8 cellular contexts compared by ENCODE assay signal in genomic region chr20:35772563-35773058, GRCh38. TPM values are rescaled to one million over a fixed set of nuclear protein-coding genes. Genes with fewer than 3 reads are reported as not detected.
DNase-seq lines count a peak whose midpoint lies in the region; ATAC-seq, FAIRE-seq and TF ChIP-seq lines count a peak whose summit lies in the region.

No MANE protein-coding gene starts in this region.

- no peaks in the 10 kb centered on the region for H3K27me3 ChIP-seq in SK-N-SH (ENCODE audit: insufficient read depth)
- no peaks in the 10 kb centered on the region for H3K27me3 ChIP-seq in keratinocyte (ENCODE audit: control insufficient read depth, extremely low read depth, insufficient read depth, low read length)
- no peaks in the 10 kb centered on the region for H3K27me3 ChIP-seq in suprapubic skin

- 22% methylated on average over 8 of the region's 8 CpGs for WGBS in SK-N-SH (ENCODE audit: low lambda C conversion rate)
- WGBS in suprapubic skin = 13% methylated on average over 8 of the region's 8 CpGs

- H3K27ac Mint-ChIP-seq in activated naive CD8-positive, alpha-beta T cell treated with anti-CD3 and anti-CD28 coated beads, Interleukin-2, amount 50 U/mL, for 24 hours = peak overlapping the region; percentile 87

- H3K36me3 ChIP-seq in SK-N-SH (replicated peaks in 1 of 2; ENCODE audit: control insufficient read depth in 1 of 2, insufficient read depth in 2 of 2, low read length in 1 of 2) (peaks cover 0 to 6% of the 10 kb centered on the region in 2 experiments), keratinocyte (ENCODE audit: control insufficient read depth in 2 of 2, extremely low read depth in 1 of 2, insufficient read depth in 2 of 2, low read length in 2 of 2) (peaks cover 2 to 4% of the 10 kb centered on the region in 2 experiments), suprapubic skin (peaks cover 7% of the 10 kb centered on the region)

- CTCF ChIA-PET in SK-N-SH (lab: Yijun Ruan, JAX) (interaction anchor here (1.2 to 2.5 kb wide), 3 partner anchors 29 to 182 kb away, joined by 6 to 12 read pairs (median 9); partner anchors contain the start of genes RBM39 and SCAND1), HEK293T (lab: Yijun Ruan, JAX) (interaction anchor here (1.3 kb wide), 1 partner anchor 182 kb away, joined by 4 read pairs; the partner anchor contains the start of gene SCAND1)

- H3F3A ChIP-seq in SK-N-SH (replicated peaks; ENCODE audit: insufficient read depth) = peaks cover 19% of the 10 kb centered on the region

- H3K4me1 ChIP-seq in SK-N-SH (ENCODE audit: control insufficient read depth in 1 of 2, insufficient read depth in 2 of 2, low read depth in 1 of 2, low read length in 1 of 2) (peaks cover 21 to 28% of the 10 kb centered on the region in 2 experiments; a peak in 3 of 4 replicates), keratinocyte (ENCODE audit: control insufficient read depth, extremely low read depth, insufficient read depth, low read length) (peaks cover 45% of the 10 kb centered on the region), suprapubic skin (peaks cover 70% of the 10 kb centered on the region)

- H3K27ac ChIP-seq in SK-N-SH (ENCODE audit: low read depth in 2 of 2, low read length in 1 of 2) (peak overlapping the region; percentile 58 to 66; a peak in 3 of 4 replicates), keratinocyte (ENCODE audit: control insufficient read depth, insufficient read depth, low read length) (peak overlapping the region; percentile 90), suprapubic skin (peak overlapping the region; percentile 91)

- TF ChIP-seq RAD21 in SK-N-SH (IDR thresholded peaks at IDR 0.05; ENCODE audit: low read length) = no peak

- peak overlapping the region; percentile 75 to 91 for H3K4me3 ChIP-seq in SK-N-SH (ENCODE audit: low read depth in 2 of 2, low read length in 1 of 2)
- peak overlapping the region; percentile 71 to 97 (median 77) for H3K4me3 ChIP-seq in keratinocyte (ENCODE audit: control insufficient read depth in 2 of 3, extremely low read depth in 1 of 3, insufficient read depth in 2 of 3, low read depth in 1 of 3, low read length in 3 of 3)
- H3K4me3 ChIP-seq in suprapubic skin = peak overlapping the region; percentile 78

- TF ChIP-seq POLR2A in suprapubic skin (IDR thresholded peaks at IDR 0.05) = no peak

- no peak for FAIRE-seq in keratinocyte (lab: Jason Lieb, UNC)

- H4K20me1 ChIP-seq in SK-N-SH (ENCODE audit: insufficient read depth) (peaks cover 8% of the 10 kb centered on the region; the same call in 1 of the 2 replicates), keratinocyte (ENCODE audit: control insufficient read depth, extremely low read depth, insufficient read depth, low read length) (no peaks in the 10 kb centered on the region)

- H3K9me3 Mint-ChIP-seq in activated naive CD8-positive, alpha-beta T cell treated with anti-CD3 and anti-CD28 coated beads, Interleukin-2, amount 50 U/mL, for 24 hours = peaks cover 7% of the 10 kb centered on the region

- H3K9me1 ChIP-seq in keratinocyte (ENCODE audit: control insufficient read depth, extremely low read depth, insufficient read depth, low read length) = no peaks in the 10 kb centered on the region

- dilution Hi-C loops in keratinocyte (cut with MboI; ENCODE audit: extremely low pct_ligation_motif_present, low sequenced_read_pairs) = no loop called here

- peaks cover 76% of the 10 kb centered on the region for H3K4me1 Mint-ChIP-seq in activated naive CD8-positive, alpha-beta T cell treated with anti-CD3 and anti-CD28 coated beads, Interleukin-2, amount 50 U/mL, for 24 hours

- H3K4me2 ChIP-seq in SK-N-SH (peak overlapping the region; percentile 94), keratinocyte (ENCODE audit: control insufficient read depth, extremely low read depth, insufficient read depth, low read depth, low read length) (peak overlapping the region; percentile 72)

- H3K79me2 ChIP-seq in SK-N-SH (ENCODE audit: insufficient read depth) (peaks cover 55% of the 10 kb centered on the region), keratinocyte (ENCODE audit: control insufficient read depth, insufficient read depth, low read length) (peaks cover 51% of the 10 kb centered on the region)

- POLR2A ChIA-PET in SK-N-SH (lab: Yijun Ruan, JAX) = interaction anchor here (2.6 kb wide), 1 partner anchor 30 kb away, joined by 36 read pairs; the partner anchor contains the start of gene RBM39
- POLR2A ChIA-PET in HEK293T (lab: Yijun Ruan, JAX) = interaction anchor here (1.7 to 2.5 kb wide), 3 partner anchors 12 to 111 kb away, joined by 5 to 53 read pairs (median 11); partner anchors contain the start of gene RBM39

- H2AFZ ChIP-seq in SK-N-SH (ENCODE audit: low read depth) = no peak overlapping the region
- no peak overlapping the region for H2AFZ ChIP-seq in keratinocyte (ENCODE audit: control insufficient read depth, low read length)

- peak overlapping the region; percentile 87 for H3K4me3 Mint-ChIP-seq in activated naive CD8-positive, alpha-beta T cell treated with anti-CD3 and anti-CD28 coated beads, Interleukin-2, amount 50 U/mL, for 24 hours

- TF ChIP-seq CTCF in SK-N-SH (IDR thresholded peaks at IDR 0.05) = no peak
- TF ChIP-seq CTCF in keratinocyte (optimal IDR thresholded peaks at IDR 0.05 in 1 of 3, IDR thresholded peaks at IDR 0.05 in 1 of 3, conservative IDR thresholded peaks at IDR 0.05 in 1 of 3; ENCODE audit: extremely low read depth in 1 of 3, insufficient read depth in 2 of 3, low read length in 3 of 3) = no peak
- TF ChIP-seq CTCF in suprapubic skin (IDR thresholded peaks at IDR 0.05) = no peak

- no peaks in the 10 kb centered on the region; the same call in 1 of the 2 replicates for H3K9me3 ChIP-seq in SK-N-SH
- H3K9me3 ChIP-seq in keratinocyte (ENCODE audit: control insufficient read depth, low read depth, low read length) = no peaks in the 10 kb centered on the region
- no peaks in the 10 kb centered on the region for H3K9me3 ChIP-seq in suprapubic skin

- no peak for ATAC-seq in SK-N-SH treated with all-trans-retinoic acid at 6 μM for 48 hours
- no peak for ATAC-seq in activated naive CD8-positive, alpha-beta T cell treated with anti-CD3 and anti-CD28 coated beads, Interleukin-2, amount 50 U/mL, for 24 hours
- no peak for ATAC-seq in HG02973 (IDR thresholded peaks at IDR 0.05; ENCODE audit: unreplicated experiment)

- DNase-seq in SK-N-SH (no peak), keratinocyte (ENCODE audit: low read depth, low spot score) (no peak), suprapubic skin (ENCODE audit: low spot score in 2 of 2) (no peak), HEK293T (ENCODE audit: extremely low spot score) (no peak), kidney tubule cell (ENCODE audit: low spot score) (no peak)
- DNase-seq in activated naive CD8-positive, alpha-beta T cell treated with anti-CD3 and anti-CD28 coated beads, Interleukin-2, amount 50 U/mL, for 24 hours = no peak

- TF ChIP-seq EP300 in SK-N-SH (IDR thresholded peaks at IDR 0.05; ENCODE audit: borderline replicate concordance in 1 of 2, low read depth in 1 of 2, low read length in 1 of 2) (no peak), suprapubic skin (IDR thresholded peaks at IDR 0.05) (no peak)

- peaks cover 26% of the 10 kb centered on the region for H3K36me3 Mint-ChIP-seq in activated naive CD8-positive, alpha-beta T cell treated with anti-CD3 and anti-CD28 coated beads, Interleukin-2, amount 50 U/mL, for 24 hours (ENCODE audit: low read depth)

- H3K9ac ChIP-seq in SK-N-SH (peak overlapping the region; percentile 86), keratinocyte (ENCODE audit: control insufficient read depth, extremely low read depth, insufficient read depth, low read length) (peak overlapping the region; percentile 95)

- no peaks in the 10 kb centered on the region for H3K27me3 Mint-ChIP-seq in activated naive CD8-positive, alpha-beta T cell treated with anti-CD3 and anti-CD28 coated beads, Interleukin-2, amount 50 U/mL, for 24 hours

- H3K9me2 ChIP-seq in SK-N-SH = no peaks in the 10 kb centered on the region

TF ChIP-seq in SK-N-SH, 30 proteins besides CTCF, POLR2A, EP300 and RAD21 (continues in another document):
- no peak for TF ChIP-seq FOSL2 (IDR thresholded peaks at IDR 0.05; ENCODE audit: borderline replicate concordance, low read depth)
- TF ChIP-seq SIN3A (IDR thresholded peaks at IDR 0.05; ENCODE audit: borderline replicate concordance, low read depth, low read length) = no peak
- no peak for TF ChIP-seq GABPA (IDR thresholded peaks at IDR 0.05; ENCODE audit: low read depth)

TF ChIP-seq in SK-N-SH treated with all-trans-retinoic acid at 6 μM for 48 hours, 23 proteins besides CTCF, POLR2A, EP300 and RAD21 (continues in another document):
- TF ChIP-seq RARB (CRISPR knock-in tag; IDR thresholded peaks at IDR 0.05) (no peak), SNAI2 (CRISPR knock-in tag; IDR thresholded peaks at IDR 0.05) (no peak), TCF4 (CRISPR knock-in tag; IDR thresholded peaks at IDR 0.05; ENCODE audit: borderline replicate concordance) (no peak)

TF ChIP-seq in HEK293T, 16 proteins besides CTCF, POLR2A, EP300 and RAD21 (continues in another document):
- no peak for TF ChIP-seq LEF1 (IDR thresholded peaks at IDR 0.05; ENCODE audit: borderline replicate concordance)

RNA-seq across cellular contexts. Expression of gene PHF20, which starts 0.8 kb away (rescaled TPM):
- polyA plus RNA-seq in SK-N-SH (2012; rRNA removed) (23.8 and 24.9 TPM in 2 replicates), keratinocyte (23.2 to 31.9 TPM (median 27.6 TPM) in 3 replicates)
- polyA plus RNA-seq in SK-N-SH (2012; cell fraction: cytosol; rRNA removed) = 26.8 and 37.3 TPM in 2 replicates
- 20.1 and 21.0 TPM in 2 replicates for polyA plus RNA-seq in SK-N-SH (2012; cell fraction: nucleus; rRNA removed)
- polyA plus RNA-seq in keratinocyte (2011; ENCODE audit: low read depth) = 12.7 TPM
- 24.3 and 33.4 TPM in 2 replicates for polyA plus RNA-seq in keratinocyte (2011; cell fraction: cytosol; rRNA removed)
- polyA plus RNA-seq in keratinocyte (2011; cell fraction: nucleus; rRNA removed) = 31.5 and 35.0 TPM in 2 replicates
- 22.6 and 28.9 TPM in 2 replicates for polyA plus RNA-seq in keratinocyte (2012; ENCODE audit: low replicate concordance)
- polyA minus RNA-seq in keratinocyte = 28.6 to 47.9 TPM (median 43.4 TPM) in 3 replicates
- 12.9 TPM for polyA minus RNA-seq in keratinocyte (2011; cell fraction: cytosol; rRNA and poly(A)+ RNA removed)
- 21.7 and 45.1 TPM in 2 replicates for polyA minus RNA-seq in keratinocyte (2011; cell fraction: nucleus; rRNA and poly(A)+ RNA removed)
- total RNA-seq in suprapubic skin = 10 to 100 TPM; 44.2 to 60.6 (median 47.3) TPM

RNA-seq across cellular contexts. Expression of gene RBM39, which starts 30.6 kb away (rescaled TPM):
- polyA plus RNA-seq in SK-N-SH (2012; rRNA removed) (68.4 and 98.4 TPM in 2 replicates), keratinocyte (37.4 to 146 TPM (median 139 TPM) in 3 replicates)
- polyA plus RNA-seq in SK-N-SH (2012; cell fraction: cytosol; rRNA removed) = 48.8 and 64.8 TPM in 2 replicates
- polyA plus RNA-seq in SK-N-SH (2012; cell fraction: nucleus; rRNA removed) = 244 and 457 TPM in 2 replicates
- 675 TPM for polyA plus RNA-seq in keratinocyte (2011; ENCODE audit: low read depth)
- polyA plus RNA-seq in keratinocyte (2011; cell fraction: cytosol; rRNA removed) = 31.9 and 57.7 TPM in 2 replicates
- 278 and 326 TPM in 2 replicates for polyA plus RNA-seq in keratinocyte (2011; cell fraction: nucleus; rRNA removed)
- 116 and 255 TPM in 2 replicates for polyA plus RNA-seq in keratinocyte (2012; ENCODE audit: low replicate concordance)
- 55.9 to 170 TPM (median 84.2 TPM) in 3 replicates for polyA minus RNA-seq in keratinocyte
- polyA minus RNA-seq in keratinocyte (2011; cell fraction: cytosol; rRNA and poly(A)+ RNA removed) = 38.6 TPM
- 128 and 215 TPM in 2 replicates for polyA minus RNA-seq in keratinocyte (2011; cell fraction: nucleus; rRNA and poly(A)+ RNA removed)
- 100 to 1,000 TPM; 245 to 599 (median 258) TPM for total RNA-seq in suprapubic skin
